8 cellular contexts compared by ENCODE assay signal in genomic region chr2:224357098-224357901, GRCh38. TPM values are rescaled to one million over a fixed set of nuclear protein-coding genes. Genes with fewer than 3 reads are reported as not detected.
DNase-seq lines count a peak whose midpoint lies in the region; ATAC-seq, FAIRE-seq and TF ChIP-seq lines count a peak whose summit lies in the region.

No MANE protein-coding gene starts in this region.

- peak; percentile 53 for DNase-seq in DMS153 treated with DMSO at 0.1 percent for 48 hours (lab: John Stamatoyannopoulos, UW; ENCODE audit: unreplicated experiment)
- DNase-seq in HT1080 (ENCODE audit: low read depth), result peak; percentile 58
- DNase-seq in OCI-M2 (lab: John Stamatoyannopoulos, UW; ENCODE audit: unreplicated experiment), result peak; percentile 18
- peak; percentile 45 for DNase-seq in activated T-cell treated with anti-CD3 and anti-CD28 coated beads, Interleukin-2, amount 50 U/mL, for 4 hours
- DNase-seq in fibroblast of the conjunctiva (ENCODE audit: low read depth), result peak; percentile 43
- peak in 2 of 6 donors; percentile 27 to 63 for DNase-seq in pancreas
- DNase-seq in NK-92 (lab: John Stamatoyannopoulos, UW; ENCODE audit: unreplicated experiment), result no peak

- no peak overlapping the region for H3K4me3 Mint-ChIP-seq in activated T-cell treated with anti-CD3 and anti-CD28 coated beads, Interleukin-2, amount 50 U/mL, for 4 hours

- no peak overlapping the region for H3K4me3 ChIP-seq in pancreas

- H3K9me3 Mint-ChIP-seq in activated T-cell treated with anti-CD3 and anti-CD28 coated beads, Interleukin-2, amount 50 U/mL, for 4 hours, result no peaks in the 10 kb centered on the region

- H3K4me1 Mint-ChIP-seq in activated T-cell treated with anti-CD3 and anti-CD28 coated beads, Interleukin-2, amount 50 U/mL, for 4 hours (ENCODE audit: low read depth), result no peaks in the 10 kb centered on the region

- ATAC-seq in GM21381 (IDR thresholded peaks at IDR 0.05; ENCODE audit: unreplicated experiment) (peak; percentile 84), pancreas (peak; percentile 86 to 95 (median 94))
- peak; percentile 51 to 72 for ATAC-seq in activated T-cell treated with anti-CD3 and anti-CD28 coated beads, Interleukin-2, amount 50 U/mL, for 4 hours

- no peak overlapping the region for H3K27ac ChIP-seq in pancreas

- no peaks in the 10 kb centered on the region for H3K9me3 ChIP-seq in pancreas

- no peaks in the 10 kb centered on the region for H3K36me3 Mint-ChIP-seq in activated T-cell treated with anti-CD3 and anti-CD28 coated beads, Interleukin-2, amount 50 U/mL, for 4 hours (ENCODE audit: insufficient read depth)

- peak; percentile 54 to 73 (median 60) for TF ChIP-seq CTCF in pancreas (IDR thresholded peaks at IDR 0.05)

- intact Hi-C loops in pancreas (cut with DNase I), result loop anchor here in 1 of 3 donors (5.0 kb wide), 1 partner anchor 295 kb away; no protein-coding TSS in a partner anchor

- 45 to 47% methylated on average over 8 of the region's 8 CpGs for WGBS in pancreas, 2 donors

- H3K27me3 Mint-ChIP-seq in activated T-cell treated with anti-CD3 and anti-CD28 coated beads, Interleukin-2, amount 50 U/mL, for 4 hours (ENCODE audit: low read depth), result peaks cover 4% of the 10 kb centered on the region

- peak; percentile 71 for FAIRE-seq in pancreas (lab: Jason Lieb, UNC)

- H3K4me1 ChIP-seq in pancreas, result no peaks in the 10 kb centered on the region

- H3K36me3 ChIP-seq in pancreas, result no peaks in the 10 kb centered on the region

- no peaks in the 10 kb centered on the region for H3K27me3 ChIP-seq in pancreas

RNA-seq across cellular contexts. Expression of gene FAM124B, which starts 44.6 kb away (rescaled TPM):
- total RNA-seq in HT1080 (2014; rRNA removed; shearing (Covaris generic)), result not detected in 2 replicates
- not detected in 2 replicates for polyA plus RNA-seq in HT1080 (2015; cell fraction: cytosol; rRNA removed)
- polyA plus RNA-seq in HT1080 (2015; cell fraction: nucleus; rRNA removed), result not detected in 2 replicates
- total RNA-seq in activated T-cell treated with anti-CD3 and anti-CD28 coated beads, Interleukin-2, amount 50 U/mL, for 4 hours, result under 1 TPM in 1 of 3 donors, not detected in 2; 0.19 TPM
- under 1 TPM in 5 of 6 donors, not detected in 1; 0.09 to 0.78 (median 0.42) TPM for total RNA-seq in pancreas
- polyA plus RNA-seq in pancreas, result under 1 TPM; 0.15 to 0.26 TPM
